ENCODE assay signal across 8 cellular contexts in the genomic region with DNA sequence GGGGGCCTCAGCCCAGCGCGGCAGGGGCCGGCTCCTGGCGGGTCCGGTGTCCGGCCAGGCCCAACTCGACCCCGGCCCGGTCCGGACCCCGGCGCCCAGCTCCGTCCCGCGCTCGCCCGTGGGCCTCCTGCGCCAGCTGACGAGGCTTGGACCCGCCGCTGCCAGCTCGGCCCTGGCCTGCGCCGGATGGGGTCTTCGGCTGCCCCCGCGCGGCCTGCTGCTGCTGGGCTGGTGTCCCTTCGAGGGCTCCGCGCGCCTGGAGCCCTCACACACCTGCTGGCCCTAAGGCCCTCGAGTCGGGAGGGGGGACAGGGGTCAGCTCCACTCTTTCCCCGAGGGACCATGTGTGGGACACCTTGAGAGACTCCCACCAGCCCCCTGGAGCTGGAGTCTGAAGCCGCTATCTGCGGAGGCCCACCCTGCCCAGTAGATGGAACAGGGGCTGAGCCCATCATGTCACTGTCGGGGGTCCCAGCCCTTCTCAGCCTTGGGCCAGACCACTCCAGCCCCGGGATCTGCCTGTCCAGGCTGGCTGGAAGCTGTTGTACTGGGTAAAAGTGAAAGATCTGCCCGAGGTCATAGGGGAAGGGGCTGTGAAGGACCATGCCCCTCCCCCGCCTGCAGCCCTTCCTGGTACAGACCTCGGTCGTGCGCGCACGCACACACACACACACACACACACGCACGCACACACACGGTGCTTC. TPM values are rescaled to one million over a fixed set of nuclear protein-coding genes. Genes with fewer than 3 reads are reported as not detected.
A peak's percentile ranks its signal among the peaks of the same experiment; 100 is the strongest.
DNase-seq lines count a peak whose midpoint lies in the region; ATAC-seq and TF ChIP-seq lines count a peak whose summit lies in the region.

No MANE protein-coding gene starts in this region.

- H2AFZ ChIP-seq in MM.1S (ENCODE audit: low read length): no peak overlapping the region

- peaks cover 8 to 15% of the 10 kb centered on the region in 2 donors for H3K27me3 Mint-ChIP-seq in natural killer cell (ENCODE audit: low read depth in 2 of 2)

- no peaks in the 10 kb centered on the region for H3K79me2 ChIP-seq in MM.1S (ENCODE audit: low read length)

- H3K4me2 ChIP-seq in MM.1S (ENCODE audit: low read depth, low read length): peak overlapping the region; percentile 37; the same call in 1 of the 2 replicates

- peak overlapping the region; percentile 63 for H3K4me3 Mint-ChIP-seq in natural killer cell

- no peak overlapping the region for H3K4me3 ChIP-seq in MM.1S (ENCODE audit: low read length)
- H3K4me3 ChIP-seq in duodenal mucosa (ENCODE audit: low read depth in 1 of 2, low read length in 2 of 2): peak overlapping the region in 1 of 2 donors; percentile 45

- H3F3A ChIP-seq in MM.1S (ENCODE audit: insufficient read depth, low read length): 0 out of 2 replicates have a peak, but pooled peaks cover 10% of the 10 kb centered on the region

- peaks cover 16 to 17% of the 10 kb centered on the region in 2 donors for H3K4me1 Mint-ChIP-seq in natural killer cell

- no peaks in the 10 kb centered on the region for H3K4me1 ChIP-seq in MM.1S (ENCODE audit: low read length)
- H3K4me1 ChIP-seq in duodenal mucosa (ENCODE audit: control insufficient read depth in 1 of 2, insufficient read depth in 2 of 2, low read length in 2 of 2): peaks cover 9 to 21% of the 10 kb centered on the region in 2 donors

- H3K27ac Mint-ChIP-seq in natural killer cell: peak overlapping the region in 1 of 2 donors; percentile 44

- no peak overlapping the region for H3K9ac ChIP-seq in MM.1S (ENCODE audit: low read length)
- peak overlapping the region; percentile 10 to 51 for H3K9ac ChIP-seq in duodenal mucosa (ENCODE audit: low read depth in 1 of 2, low read length in 2 of 2)

- no peaks in the 10 kb centered on the region for H3K9me2 ChIP-seq in MM.1S (replicated peaks; ENCODE audit: insufficient read depth, low read length)

- peak; percentile 71 for DNase-seq in activated effector memory CD4-positive, alpha-beta T cell treated with anti-CD3 and anti-CD28 coated beads, Interleukin-2, amount 50 U/mL, for 16 hours
- no peak for DNase-seq in activated effector memory CD4-positive, alpha-beta T cell treated with Interleukin-2 at 50 U/mL for 16 hours
- no peak for DNase-seq in MM.1S
- DNase-seq in natural killer cell: peak; percentile 37
- no peak for DNase-seq in NCI-H345 (lab: John Stamatoyannopoulos, UW)
- no peak for DNase-seq in activated gamma-delta T cell treated with Interleukin-2 at 50 U/mL for 16 hours

- no peaks in the 10 kb centered on the region for H3K36me3 Mint-ChIP-seq in natural killer cell

- no peak overlapping the region for H3K27ac ChIP-seq in MM.1S (ENCODE audit: low read length)
- peak overlapping the region; percentile 3 for H3K27ac ChIP-seq in duodenal mucosa (ENCODE audit: low read depth, low read length)

- H3K27me3 ChIP-seq in MM.1S (replicated peaks; ENCODE audit: insufficient read depth, low read length) (peaks cover 19% of the 10 kb centered on the region), duodenal mucosa (ENCODE audit: control insufficient read depth in 1 of 2, insufficient read depth in 2 of 2, low read length in 2 of 2) (peaks cover 0 to 9% of the 10 kb centered on the region in 2 donors)

- H3K36me3 ChIP-seq in MM.1S (replicated peaks; ENCODE audit: insufficient read depth, low read length) (no peaks in the 10 kb centered on the region), duodenal mucosa (ENCODE audit: control insufficient read depth in 1 of 2, insufficient read depth in 2 of 2, low read length in 2 of 2) (no peaks in the 10 kb centered on the region)

- intact Hi-C loops in natural killer cell (cut with micrococcal nuclease): no loop called here

- TF ChIP-seq CTCF in MM.1S (IDR thresholded peaks at IDR 0.05; ENCODE audit: low read length) (no peak), natural killer cell (IDR thresholded peaks at IDR 0.05) (no peak)

- H3K9me3 ChIP-seq in MM.1S (replicated peaks; ENCODE audit: insufficient read depth, low read length) (no peaks in the 10 kb centered on the region), duodenal mucosa (ENCODE audit: control insufficient read depth in 1 of 2, low read length in 2 of 2) (no peaks in the 10 kb centered on the region)

- H4K20me1 ChIP-seq in MM.1S (ENCODE audit: insufficient read depth, low read length): no peaks in the 10 kb centered on the region

- no peaks in the 10 kb centered on the region for H3K9me3 Mint-ChIP-seq in natural killer cell

- ATAC-seq in natural killer cell (no peak), HG02763 (IDR thresholded peaks at IDR 0.05; ENCODE audit: unreplicated experiment) (no peak)

RNA-seq across cellular contexts. Expression of gene CDKN1C, which starts 0.8 kb away (rescaled TPM):
- 10 to 100 TPM in 1 of 3 donors, 1 to 10 TPM in 2; 2.6 to 27.9 (median 6.3) TPM for total RNA-seq in natural killer cell

RNA-seq across cellular contexts. Expression of gene PHLDA2, which starts 42.9 kb away (rescaled TPM):
- 1 to 10 TPM in 2 of 3 donors, under 1 TPM in 1; 0.79 to 3.2 (median 2.2) TPM for total RNA-seq in natural killer cell

Comparison
In these comparisons a context has a peak if more than half of its experiments do, and no peak if none do; other contexts are left out.
1. DNase-seq: peak in activated effector memory CD4-positive, alpha-beta T cell treated with anti-CD3 and anti-CD28 coated beads, Interleukin-2, amount 50 U/mL, for 16 hours (single experiment) and natural killer cell (single experiment); none in activated effector memory CD4-positive, alpha-beta T cell treated with Interleukin-2 at 50 U/mL for 16 hours (single experiment), MM.1S (single experiment), NCI-H345 (single experiment) and activated gamma-delta T cell treated with Interleukin-2 at 50 U/mL for 16 hours (single experiment).